In the genomic region with DNA sequence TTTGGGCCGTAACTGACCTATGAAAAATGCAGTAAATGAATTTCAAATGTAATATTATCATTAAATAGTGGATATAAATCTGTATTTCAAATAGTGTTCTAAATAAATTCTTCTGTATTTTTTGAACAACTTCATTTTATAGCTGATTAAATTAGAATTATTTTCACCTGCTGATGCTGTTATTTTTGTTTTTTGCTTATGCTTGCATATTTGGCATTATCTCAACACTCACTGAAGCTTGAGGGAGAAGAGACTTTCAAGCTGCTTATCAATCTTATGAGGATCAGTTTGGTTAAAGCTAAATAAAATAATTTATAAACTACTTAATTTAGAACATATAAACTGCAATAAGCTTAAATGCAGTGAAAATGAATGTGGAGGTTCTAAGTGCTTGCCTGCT, we compare ENCODE assay signal across 1 cellular context.
TF ChIP-seq lines count a peak whose summit lies in the region.

No MANE protein-coding gene starts in this region.

TF ChIP-seq in HepG2, 621 proteins besides CTCF, POLR2A, EP300 and RAD21 (continued from another document):
- TF ChIP-seq CBX5 (CRISPR knock-in tag; IDR thresholded peaks at IDR 0.05; ENCODE audit: borderline replicate concordance) (no peak), MAFK (conservative IDR thresholded peaks at IDR 0.05 in 1 of 2, IDR thresholded peaks at IDR 0.05 in 1 of 2; ENCODE audit: low read length in 2 of 2) (peak; percentile 60 to 78), ZBTB42 (CRISPR knock-in tag; IDR thresholded peaks at IDR 0.05) (no peak), TEAD3 (CRISPR knock-in tag; optimal IDR thresholded peaks at IDR 0.05; ENCODE audit: borderline replicate concordance) (no peak), MAFF (IDR thresholded peaks at IDR 0.05; ENCODE audit: low read depth, low read length) (peak; percentile 52), ZNF546 (CRISPR knock-in tag; conservative IDR thresholded peaks at IDR 0.05) (no peak), ZC3H4 (CRISPR knock-in tag; IDR thresholded peaks at IDR 0.05; ENCODE audit: borderline replicate concordance) (no peak)
- TF ChIP-seq, protein P1, sequence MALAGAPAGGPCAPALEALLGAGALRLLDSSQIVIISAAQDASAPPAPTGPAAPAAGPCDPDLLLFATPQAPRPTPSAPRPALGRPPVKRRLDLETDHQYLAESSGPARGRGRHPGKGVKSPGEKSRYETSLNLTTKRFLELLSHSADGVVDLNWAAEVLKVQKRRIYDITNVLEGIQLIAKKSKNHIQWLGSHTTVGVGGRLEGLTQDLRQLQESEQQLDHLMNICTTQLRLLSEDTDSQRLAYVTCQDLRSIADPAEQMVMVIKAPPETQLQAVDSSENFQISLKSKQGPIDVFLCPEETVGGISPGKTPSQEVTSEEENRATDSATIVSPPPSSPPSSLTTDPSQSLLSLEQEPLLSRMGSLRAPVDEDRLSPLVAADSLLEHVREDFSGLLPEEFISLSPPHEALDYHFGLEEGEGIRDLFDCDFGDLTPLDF (CRISPR knock-in tag; IDR thresholded peaks at IDR 0.05) = no peak
- TF ChIP-seq, protein P2, sequence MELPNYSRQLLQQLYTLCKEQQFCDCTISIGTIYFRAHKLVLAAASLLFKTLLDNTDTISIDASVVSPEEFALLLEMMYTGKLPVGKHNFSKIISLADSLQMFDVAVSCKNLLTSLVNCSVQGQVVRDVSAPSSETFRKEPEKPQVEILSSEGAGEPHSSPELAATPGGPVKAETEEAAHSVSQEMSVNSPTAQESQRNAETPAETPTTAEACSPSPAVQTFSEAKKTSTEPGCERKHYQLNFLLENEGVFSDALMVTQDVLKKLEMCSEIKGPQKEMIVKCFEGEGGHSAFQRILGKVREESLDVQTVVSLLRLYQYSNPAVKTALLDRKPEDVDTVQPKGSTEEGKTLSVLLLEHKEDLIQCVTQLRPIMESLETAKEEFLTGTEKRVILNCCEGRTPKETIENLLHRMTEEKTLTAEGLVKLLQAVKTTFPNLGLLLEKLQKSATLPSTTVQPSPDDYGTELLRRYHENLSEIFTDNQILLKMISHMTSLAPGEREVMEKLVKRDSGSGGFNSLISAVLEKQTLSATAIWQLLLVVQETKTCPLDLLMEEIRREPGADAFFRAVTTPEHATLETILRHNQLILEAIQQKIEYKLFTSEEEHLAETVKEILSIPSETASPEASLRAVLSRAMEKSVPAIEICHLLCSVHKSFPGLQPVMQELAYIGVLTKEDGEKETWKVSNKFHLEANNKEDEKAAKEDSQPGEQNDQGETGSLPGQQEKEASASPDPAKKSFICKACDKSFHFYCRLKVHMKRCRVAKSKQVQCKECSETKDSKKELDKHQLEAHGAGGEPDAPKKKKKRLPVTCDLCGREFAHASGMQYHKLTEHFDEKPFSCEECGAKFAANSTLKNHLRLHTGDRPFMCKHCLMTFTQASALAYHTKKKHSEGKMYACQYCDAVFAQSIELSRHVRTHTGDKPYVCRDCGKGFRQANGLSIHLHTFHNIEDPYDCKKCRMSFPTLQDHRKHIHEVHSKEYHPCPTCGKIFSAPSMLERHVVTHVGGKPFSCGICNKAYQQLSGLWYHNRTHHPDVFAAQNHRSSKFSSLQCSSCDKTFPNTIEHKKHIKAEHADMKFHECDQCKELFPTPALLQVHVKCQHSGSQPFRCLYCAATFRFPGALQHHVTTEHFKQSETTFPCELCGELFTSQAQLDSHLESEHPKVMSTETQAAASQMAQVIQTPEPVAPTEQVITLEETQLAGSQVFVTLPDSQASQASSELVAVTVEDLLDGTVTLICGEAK (IDR thresholded peaks at IDR 0.05) = no peak
- TF ChIP-seq, protein P2 (CRISPR knock-in tag; IDR thresholded peaks at IDR 0.05) = no peak
